Comparison of ENCODE assay signal across 9 cellular contexts in genomic region chr4:40992472-40993298, GRCh38.
DNase-seq lines count a peak whose midpoint lies in the region; ATAC-seq and TF ChIP-seq lines count a peak whose summit lies in the region.
"Had no signal": no experiment of that assay in that cellular context is flagged by ENCODE, and none has a peak within 500 bp of the region (broad histone marks: within the 10 kb centered on the region; RNA-seq: fewer than 3 reads in every experiment).

No MANE protein-coding gene starts in this region.

- H3K9me3 ChIP-seq in DOHH2 (ENCODE audit: control insufficient read depth, insufficient read depth, low read length) (peaks cover 2% of the 10 kb centered on the region; the same call in 1 of the 2 replicates), adrenal gland (replicated peaks in 1 of 3) (no peaks in the 10 kb centered on the region), osteoblast (ENCODE audit: low read depth, low read length) (no peaks in the 10 kb centered on the region)

- DNase-seq in adrenal gland (peak in 5 of 7 donors; percentile 17 to 57 (median 28)), osteoblast (ENCODE audit: insufficient read length, low spot score, missing footprints) (peak; percentile 39), COR-L47 (lab: John Stamatoyannopoulos, UW) (no peak), amniotic stem cell (lab: John Stamatoyannopoulos, UW) (no peak), NCI-H1105 (lab: John Stamatoyannopoulos, UW) (no peak)
- DNase-seq: stimulated activated naive B cell treated with anti-CD40 and anti-IgM and Interleukin-4, amounts not matched to agents 10 μg/mL and 1 μg/mL and 100 μg/mL, for 72 hours had no signal

- ATAC-seq in GM19463 (IDR thresholded peaks at IDR 0.05; ENCODE audit: unreplicated experiment) (peak; percentile 73), HG03457 (IDR thresholded peaks at IDR 0.05; ENCODE audit: unreplicated experiment) (peak; percentile 59)

- TF ChIP-seq CTCF in DOHH2 (IDR thresholded peaks at IDR 0.05; ENCODE audit: low read depth, low read length, poor library complexity, severe bottlenecking) = no peak
- no peak for TF ChIP-seq CTCF in adrenal gland (IDR thresholded peaks at IDR 0.05)
- TF ChIP-seq CTCF in osteoblast (IDR thresholded peaks at IDR 0.05; ENCODE audit: extremely low read depth, low read depth, low read length) = no peak

- no peak overlapping the region for H2AFZ ChIP-seq in osteoblast (ENCODE audit: low read length)

- H3K79me2 ChIP-seq in DOHH2 (ENCODE audit: control insufficient read depth, low read length) (peaks cover 45% of the 10 kb centered on the region), osteoblast (ENCODE audit: insufficient read depth, low read length) (peaks cover 52% of the 10 kb centered on the region)

- intact Hi-C loops in adrenal gland (cut with DNase I) = no loop called here

- H3K27ac ChIP-seq in DOHH2 (ENCODE audit: low read depth, low read length) = peak overlapping the region; percentile 100
- peak overlapping the region in 1 of 5 donors; percentile 58 for H3K27ac ChIP-seq in adrenal gland
- H3K27ac ChIP-seq in osteoblast (ENCODE audit: low read depth, low read length) = peak overlapping the region; percentile 88

- H3K4me3 ChIP-seq in DOHH2 (ENCODE audit: low read length) = peak overlapping the region; percentile 73
- no peak overlapping the region for H3K4me3 ChIP-seq in adrenal gland
- no peak overlapping the region for H3K4me3 ChIP-seq in osteoblast (ENCODE audit: insufficient read depth, low read length)

- H3K4me1 ChIP-seq in DOHH2 (ENCODE audit: control insufficient read depth, low read length) (peaks cover 89% of the 10 kb centered on the region), adrenal gland (replicated peaks in 1 of 2) (peaks cover 0 to 7% of the 10 kb centered on the region in 2 donors), osteoblast (ENCODE audit: insufficient read depth, low read length) (peaks cover 49% of the 10 kb centered on the region)

- H3K4me2 ChIP-seq in DOHH2 (ENCODE audit: low read length) (peak overlapping the region; percentile 94), osteoblast (ENCODE audit: insufficient read depth, low read length) (peak overlapping the region; percentile 44)

- H3F3A ChIP-seq in DOHH2 (ENCODE audit: control insufficient read depth, insufficient read depth) = peaks cover 46% of the 10 kb centered on the region

- no peak for TF ChIP-seq POLR2A in adrenal gland (IDR thresholded peaks at IDR 0.05)

- H4K20me1 ChIP-seq in DOHH2 (ENCODE audit: control insufficient read depth, insufficient read depth, low read depth, low read length) (no peaks in the 10 kb centered on the region), osteoblast (ENCODE audit: insufficient read depth, low read length) (no peaks in the 10 kb centered on the region)

- 62 to 78% (median 72%) methylated on average over 17 of the region's 17 CpGs for WGBS in adrenal gland, 4 donors

- H3K27me3 ChIP-seq in DOHH2 (ENCODE audit: control insufficient read depth, low read length) = no peaks in the 10 kb centered on the region
- H3K27me3 ChIP-seq in adrenal gland = no peaks in the 10 kb centered on the region
- H3K27me3 ChIP-seq in osteoblast (ENCODE audit: insufficient read depth, low read length) = no peaks in the 10 kb centered on the region

- H3K9me2 ChIP-seq in DOHH2 (replicated peaks; ENCODE audit: control insufficient read depth, low read length) = no peaks in the 10 kb centered on the region

- H3K36me3 ChIP-seq in DOHH2 (ENCODE audit: control insufficient read depth, low read length) (peaks cover 33% of the 10 kb centered on the region), adrenal gland (replicated peaks in 1 of 2) (no peaks in the 10 kb centered on the region), osteoblast (ENCODE audit: insufficient read depth, low read length) (no peaks in the 10 kb centered on the region)

Comparison
In these comparisons a context has a peak if more than half of its experiments do, and no peak if none do; other contexts are left out.
1. DNase-seq: peak in adrenal gland (5 of 7) and osteoblast (single experiment); none in COR-L47 (single experiment), amniotic stem cell (single experiment) and NCI-H1105 (single experiment).